Comparison of ENCODE assay signal across 8 cellular contexts in the genomic region with DNA sequence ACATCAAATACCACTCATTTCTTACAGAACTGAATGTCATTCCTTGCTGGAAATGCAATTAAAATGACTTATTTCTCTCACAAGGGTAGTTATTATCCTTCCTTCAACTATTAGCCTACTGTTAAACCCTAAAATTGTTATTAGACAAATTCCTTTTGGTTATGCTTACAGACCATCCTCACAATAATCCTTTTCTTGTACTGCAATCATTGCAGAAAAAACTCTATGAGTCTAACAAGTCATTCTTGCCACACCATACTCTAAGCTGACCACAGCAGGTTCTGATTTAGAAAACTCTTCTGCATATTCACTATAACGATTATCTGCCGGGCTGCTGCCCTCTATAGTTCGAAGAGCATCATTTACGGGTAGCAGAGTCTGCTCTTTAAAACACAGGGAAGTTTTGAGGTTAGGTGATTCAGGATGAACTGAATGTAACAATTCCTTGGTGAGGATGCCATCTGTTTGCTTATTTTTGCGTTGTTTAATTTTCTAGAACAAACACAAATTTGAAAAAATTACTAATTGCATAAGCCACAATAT. TPM values are rescaled to one million over a fixed set of nuclear protein-coding genes. Genes with fewer than 3 reads are reported as not detected.
DNase-seq lines count a peak whose midpoint lies in the region; ATAC-seq and TF ChIP-seq lines count a peak whose summit lies in the region.

No MANE protein-coding gene starts in this region.

- TF ChIP-seq CTCF in gastroesophageal sphincter (IDR thresholded peaks at IDR 0.05): no peak

- 9 to 26% methylated on average over 3 of the region's 5 CpGs for WGBS in gastroesophageal sphincter (ENCODE audit: low coverage in 1 of 2), 2 donors

- H3K27me3 ChIP-seq in gastroesophageal sphincter: no peaks in the 10 kb centered on the region

- H3K36me3 ChIP-seq in SK-N-MC (ENCODE audit: insufficient read depth, low read length) (peaks cover 60% of the 10 kb centered on the region), gastroesophageal sphincter (peaks cover 0 to 69% of the 10 kb centered on the region in 2 donors)

- DNase-seq in NCI-H1092 treated with DMSO at 0.1 percent for 48 hours (lab: John Stamatoyannopoulos, UW): peak; percentile 7
- DNase-seq in NCI-H1092 (lab: John Stamatoyannopoulos, UW): no peak
- DNase-seq in SK-N-MC (ENCODE audit: low read depth, low spot score): peak; percentile 51
- DNase-seq in iris pigment epithelial cell (ENCODE audit: low read depth): peak; percentile 69
- no peak for DNase-seq in SW 1271 (lab: John Stamatoyannopoulos, UW)
- DNase-seq in GOT3 (lab: John Stamatoyannopoulos, UW): no peak

- H3K4me3 ChIP-seq in SK-N-MC (no peak overlapping the region), gastroesophageal sphincter (no peak overlapping the region)

- peak overlapping the region; percentile 21 for H3K9ac ChIP-seq in SK-N-MC (ENCODE audit: insufficient read length)

- H3K9me3 ChIP-seq in SK-N-MC (ENCODE audit: low read depth, low read length) (no peaks in the 10 kb centered on the region), gastroesophageal sphincter (no peaks in the 10 kb centered on the region)

- no peaks in the 10 kb centered on the region for H3K4me1 ChIP-seq in gastroesophageal sphincter

- TF ChIP-seq POLR2A in gastroesophageal sphincter (IDR thresholded peaks at IDR 0.05): no peak

- ATAC-seq in HG02885 (IDR thresholded peaks at IDR 0.05; ENCODE audit: poor library complexity, unreplicated experiment): peak; percentile 86
- ATAC-seq in gastroesophageal sphincter: no peak

- no peak for TF ChIP-seq EP300 in gastroesophageal sphincter (IDR thresholded peaks at IDR 0.05)

- H3K27ac ChIP-seq in SK-N-MC (peak overlapping the region; percentile 44), gastroesophageal sphincter (no peak overlapping the region)

RNA-seq across cellular contexts. Expression of gene MTMR6, which starts 38.2 kb away (rescaled TPM):
- 10 to 100 TPM; 22.1 to 30.5 (median 25.0) TPM for total RNA-seq in gastroesophageal sphincter

RNA-seq across cellular contexts. Expression of gene NUP58, which starts 52.4 kb away (rescaled TPM):
- total RNA-seq in gastroesophageal sphincter: 10 to 100 TPM; 28.1 to 43.9 (median 37.3) TPM

Comparison
In these comparisons a context has a peak if more than half of its experiments do, and no peak if none do; other contexts are left out.
1. DNase-seq: peak in NCI-H1092 treated with DMSO at 0.1 percent for 48 hours (single experiment), SK-N-MC (single experiment) and iris pigment epithelial cell (single experiment); none in NCI-H1092 (single experiment), SW 1271 (0 of 2) and GOT3 (single experiment).